Comparison of ENCODE assay signal across 41 cellular contexts in genomic region chr22:46388647-46389046, GRCh38.
"Had no signal": no experiment of that assay in that cellular context is flagged by ENCODE, and none has a peak within 500 bp of the region (broad histone marks: within the 10 kb centered on the region; RNA-seq: fewer than 3 reads in every experiment).

No MANE protein-coding gene starts in this region.

- H3K4me3 ChIP-seq: adrenal gland, ascending aorta, body of pancreas, breast epithelium, cardiac muscle cell had no signal

- H3K36me3 ChIP-seq: adrenal gland, ascending aorta, brain microvascular endothelial cell, breast epithelium had no signal

- H3K4me1 ChIP-seq: adrenal gland, ascending aorta had no signal

- FAIRE-seq: astrocyte, bronchial epithelial cell had no signal

- DNase-seq: activated effector memory CD4-positive, alpha-beta T cell treated with anti-CD3 and anti-CD28 coated beads, Interleukin-2, amount 50 U/mL, for 16 hours; activated effector memory CD4-positive, alpha-beta T cell treated with Interleukin-2 at 50 U/mL for 16 hours; activated gamma-delta T cell; activated gamma-delta T cell treated with Interleukin-2 at 50 U/mL for 16 hours; activated naive CD4-positive, alpha-beta T cell; activated naive CD4-positive, alpha-beta T cell treated with anti-CD3 and anti-CD28 coated beads for 36 hours; activated naive CD4-positive, alpha-beta T cell treated with anti-CD3 and anti-CD28 coated beads, Interleukin-2, amount 10 ng/mL, durations not matched to agents 7 days and 5 days; activated naive CD4-positive, alpha-beta T cell treated with anti-CD3 and anti-CD28 coated beads, Interleukin-2, amount 50 U/mL, for 16 hours; activated naive CD4-positive, alpha-beta T cell treated with Interleukin-2 at 50 U/mL for 16 hours; activated naive CD8-positive, alpha-beta T cell treated with anti-CD3 and anti-CD28 coated beads for 36 hours; activated naive CD8-positive, alpha-beta T cell treated with anti-CD3 and anti-CD28 coated beads, Interleukin-2, amount 10 ng/mL, durations not matched to agents 7 days and 5 days; activated naive CD8-positive, alpha-beta T cell treated with anti-CD3 and anti-CD28 coated beads, Interleukin-2, amount 50 U/mL, for 24 hours; activated T-cell treated with anti-CD3 and anti-CD28 coated beads for 4 hours; activated T-cell treated with anti-CD3 and anti-CD28 coated beads, Interleukin-2, amount 50 U/mL, for 1 hour; activated T-cell treated with anti-CD3 and anti-CD28 coated beads, Interleukin-2, amount 50 U/mL, for 24 hours; activated T-cell treated with anti-CD3 and anti-CD28 coated beads, Interleukin-2, amount 50 U/mL, for 4 hours; activated T-cell treated with anti-CD3 and anti-CD28 coated beads, Interleukin-2, amount 50 U/mL, for 48 hours; activated T-cell treated with anti-CD3 and anti-CD28 coated beads, Interleukin-2, amount 50 U/mL, for 72 hours; adrenal gland; amniotic stem cell; amygdala; anterior cingulate cortex; aorta; body of pancreas; brain microvascular endothelial cell; caudate nucleus; central memory CD4-positive, alpha-beta T cell; cerebellar nuclear complex had no signal

- H3K27ac Mint-ChIP-seq: activated naive CD4-positive, alpha-beta T cell treated with anti-CD3 and anti-CD28 coated beads for 36 hours; activated naive CD4-positive, alpha-beta T cell treated with anti-CD3 and anti-CD28 coated beads, Interleukin-2, amount 10 ng/mL, durations not matched to agents 7 days and 5 days; activated naive CD4-positive, alpha-beta T cell treated with anti-CD3 and anti-CD28 coated beads, Interleukin-2, amount 50 U/mL, for 24 hours; activated naive CD8-positive, alpha-beta T cell; activated naive CD8-positive, alpha-beta T cell treated with anti-CD3 and anti-CD28 coated beads for 36 hours; activated naive CD8-positive, alpha-beta T cell treated with anti-CD3 and anti-CD28 coated beads, Interleukin-2, amount 10 ng/mL, durations not matched to agents 7 days and 5 days; activated naive CD8-positive, alpha-beta T cell treated with anti-CD3 and anti-CD28 coated beads, Interleukin-2, amount 50 U/mL, for 24 hours; activated T-cell treated with anti-CD3 and anti-CD28 coated beads, Interleukin-2, amount 50 U/mL, for 24 hours; activated T-cell treated with anti-CD3 and anti-CD28 coated beads, Interleukin-2, amount 50 U/mL, for 72 hours; activated T-helper 1 cell treated with anti-CD3 and anti-CD28 coated beads, Interleukin-12 subunit alpha, Interleukin-12 subunit beta, Interleukin-2, Interleukin-4 antibody, amounts not matched to agents 30 ng/mL and 10 ng/mL and 1 ng/mL, durations not matched to agents 14 hours and 24 hours and 36 hours; activated T-helper 17 cell treated with anti-CD3 and anti-CD28 coated beads, Interleukin-2, amount 50 U/mL, for 72 hours; activated T-helper 2 cell treated with anti-CD3 and anti-CD28 coated beads, Interferon-gamma antibody, Interleukin-2, Interleukin-4, amounts not matched to agents 10 μg/mL and 5 μg/mL and 100 μg/mL, durations not matched to agents 14 hours and 24 hours and 36 hours; brain had no signal

- H3K9me3 Mint-ChIP-seq: activated naive CD4-positive, alpha-beta T cell treated with anti-CD3 and anti-CD28 coated beads for 36 hours; activated naive CD4-positive, alpha-beta T cell treated with anti-CD3 and anti-CD28 coated beads, Interleukin-2, amount 10 ng/mL, durations not matched to agents 7 days and 5 days; activated naive CD4-positive, alpha-beta T cell treated with anti-CD3 and anti-CD28 coated beads, Interleukin-2, amount 50 U/mL, for 24 hours; activated naive CD4-positive, alpha-beta T cell treated with anti-CD3 and anti-CD28 coated beads, Interleukin-2, amount 50 U/mL, for 72 hours; activated naive CD8-positive, alpha-beta T cell treated with anti-CD3 and anti-CD28 coated beads for 36 hours; activated naive CD8-positive, alpha-beta T cell treated with anti-CD3 and anti-CD28 coated beads, Interleukin-2, amount 10 ng/mL, durations not matched to agents 7 days and 5 days; activated naive CD8-positive, alpha-beta T cell treated with anti-CD3 and anti-CD28 coated beads, Interleukin-2, amount 50 U/mL, for 24 hours; activated T-cell treated with anti-CD3 and anti-CD28 coated beads, Interleukin-2, amount 50 U/mL, for 24 hours; activated T-cell treated with anti-CD3 and anti-CD28 coated beads, Interleukin-2, amount 50 U/mL, for 4 hours; activated T-cell treated with anti-CD3 and anti-CD28 coated beads, Interleukin-2, amount 50 U/mL, for 72 hours; activated T-helper 1 cell treated with anti-CD3 and anti-CD28 coated beads, Interleukin-12 subunit alpha, Interleukin-12 subunit beta, Interleukin-2, Interleukin-4 antibody, amounts not matched to agents 30 ng/mL and 10 ng/mL and 1 ng/mL, durations not matched to agents 14 hours and 24 hours and 36 hours; activated T-helper 17 cell treated with anti-CD3 and anti-CD28 coated beads, Interleukin-2, amount 50 U/mL, for 72 hours; activated T-helper 2 cell treated with anti-CD3 and anti-CD28 coated beads, Interferon-gamma antibody, Interleukin-2, Interleukin-4, amounts not matched to agents 10 μg/mL and 5 μg/mL and 100 μg/mL, durations not matched to agents 14 hours and 24 hours and 36 hours; brain; central memory CD8-positive, alpha-beta T cell had no signal

- H3K9me3 ChIP-seq: adrenal gland, ascending aorta, body of pancreas, breast epithelium had no signal

- H3K4me1 Mint-ChIP-seq: activated naive CD8-positive, alpha-beta T cell treated with anti-CD3 and anti-CD28 coated beads, Interleukin-2, amount 10 ng/mL, durations not matched to agents 7 days and 5 days; activated T-helper 17 cell treated with anti-CD3 and anti-CD28 coated beads, Interleukin-2, amount 50 U/mL, for 72 hours; brain had no signal

- H3K27me3 Mint-ChIP-seq: activated naive CD4-positive, alpha-beta T cell treated with anti-CD3 and anti-CD28 coated beads, Interleukin-2, amount 50 U/mL, for 24 hours; activated naive CD8-positive, alpha-beta T cell; activated naive CD8-positive, alpha-beta T cell treated with anti-CD3 and anti-CD28 coated beads for 36 hours; activated naive CD8-positive, alpha-beta T cell treated with anti-CD3 and anti-CD28 coated beads, Interleukin-2, amount 10 ng/mL, durations not matched to agents 7 days and 5 days; activated naive CD8-positive, alpha-beta T cell treated with anti-CD3 and anti-CD28 coated beads, Interleukin-2, amount 50 U/mL, for 24 hours; activated T-cell treated with anti-CD3 and anti-CD28 coated beads, Interleukin-2, amount 50 U/mL, for 24 hours; activated T-helper 17 cell treated with anti-CD3 and anti-CD28 coated beads, Interleukin-2, amount 50 U/mL, for 72 hours; brain had no signal

- H3K27ac ChIP-seq: adrenal gland, ascending aorta, body of pancreas, brain microvascular endothelial cell, breast epithelium, cardiac muscle cell had no signal

- ATAC-seq: activated naive CD4-positive, alpha-beta T cell treated with anti-CD3 and anti-CD28 coated beads, Interleukin-2, amount 50 U/mL, for 72 hours; activated naive CD8-positive, alpha-beta T cell treated with anti-CD3 and anti-CD28 coated beads, Interleukin-2, amount 50 U/mL, for 24 hours; activated T-cell treated with anti-CD3 and anti-CD28 coated beads, Interleukin-2, amount 50 U/mL, for 4 hours; activated T-cell treated with anti-CD3 and anti-CD28 coated beads, Interleukin-2, amount 50 U/mL, for 72 hours; activated T-helper 17 cell treated with anti-CD3 and anti-CD28 coated beads, Interleukin-2, amount 50 U/mL, for 72 hours; body of pancreas had no signal

- H3K4me3 Mint-ChIP-seq: activated naive CD4-positive, alpha-beta T cell treated with anti-CD3 and anti-CD28 coated beads for 36 hours; activated naive CD4-positive, alpha-beta T cell treated with anti-CD3 and anti-CD28 coated beads, Interleukin-2, amount 10 ng/mL, durations not matched to agents 7 days and 5 days; activated naive CD4-positive, alpha-beta T cell treated with anti-CD3 and anti-CD28 coated beads, Interleukin-2, amount 50 U/mL, for 24 hours; activated naive CD8-positive, alpha-beta T cell; activated naive CD8-positive, alpha-beta T cell treated with anti-CD3 and anti-CD28 coated beads for 36 hours; activated naive CD8-positive, alpha-beta T cell treated with anti-CD3 and anti-CD28 coated beads, Interleukin-2, amount 10 ng/mL, durations not matched to agents 7 days and 5 days; activated naive CD8-positive, alpha-beta T cell treated with anti-CD3 and anti-CD28 coated beads, Interleukin-2, amount 50 U/mL, for 24 hours; activated T-cell treated with anti-CD3 and anti-CD28 coated beads, Interleukin-2, amount 50 U/mL, for 24 hours; activated T-cell treated with anti-CD3 and anti-CD28 coated beads, Interleukin-2, amount 50 U/mL, for 4 hours; activated T-cell treated with anti-CD3 and anti-CD28 coated beads, Interleukin-2, amount 50 U/mL, for 72 hours; activated T-helper 1 cell treated with anti-CD3 and anti-CD28 coated beads, Interleukin-12 subunit alpha, Interleukin-12 subunit beta, Interleukin-2, Interleukin-4 antibody, amounts not matched to agents 30 ng/mL and 10 ng/mL and 1 ng/mL, durations not matched to agents 14 hours and 24 hours and 36 hours; activated T-helper 17 cell treated with anti-CD3 and anti-CD28 coated beads, Interleukin-2, amount 50 U/mL, for 72 hours; brain; central memory CD8-positive, alpha-beta T cell had no signal

- H3K27me3 ChIP-seq: adrenal gland, ascending aorta, body of pancreas, brain microvascular endothelial cell, breast epithelium, cardiac muscle cell had no signal

- H3K36me3 Mint-ChIP-seq: activated naive CD4-positive, alpha-beta T cell treated with anti-CD3 and anti-CD28 coated beads, Interleukin-2, amount 10 ng/mL, durations not matched to agents 7 days and 5 days; activated naive CD4-positive, alpha-beta T cell treated with anti-CD3 and anti-CD28 coated beads, Interleukin-2, amount 50 U/mL, for 24 hours; activated naive CD4-positive, alpha-beta T cell treated with anti-CD3 and anti-CD28 coated beads, Interleukin-2, amount 50 U/mL, for 72 hours; activated naive CD8-positive, alpha-beta T cell; activated naive CD8-positive, alpha-beta T cell treated with anti-CD3 and anti-CD28 coated beads for 36 hours; activated naive CD8-positive, alpha-beta T cell treated with anti-CD3 and anti-CD28 coated beads, Interleukin-2, amount 10 ng/mL, durations not matched to agents 7 days and 5 days had no signal
